ENCODE assay signal across 1 cellular context in genomic region chr10:79716917-79717579, GRCh38. TPM values are rescaled to one million over a fixed set of nuclear protein-coding genes. Genes with fewer than 3 reads are reported as not detected.
"Had no signal": no experiment of that assay in that cellular context is flagged by ENCODE, and none has a peak within 500 bp of the region (broad histone marks: within the 10 kb centered on the region; RNA-seq: fewer than 3 reads in every experiment).

No MANE protein-coding gene starts in this region.

RNA-seq across cellular contexts. Expression of gene NUTM2B, which starts 14.0 kb away (rescaled TPM):
- total RNA-seq: SJSA1 had no signal
